Comparison of ENCODE assay signal across 34 cellular contexts in genomic region chr11:1561955-1562354, GRCh38. TPM values are rescaled to one million over a fixed set of nuclear protein-coding genes. Genes with fewer than 3 reads are reported as not detected.
"Had no signal": no experiment of that assay in that cellular context is flagged by ENCODE, and none has a peak within 500 bp of the region (broad histone marks: within the 10 kb centered on the region; RNA-seq: fewer than 3 reads in every experiment).

No MANE protein-coding gene starts in this region.

- H3K27me3 Mint-ChIP-seq: activated CD4-positive, alpha-beta T cell treated with anti-CD3 and anti-CD28 coated beads, Interleukin-2, amount 10 ng/mL, durations not matched to agents 7 days and 5 days; activated CD8-positive, alpha-beta T cell treated with anti-CD3 and anti-CD28 coated beads for 36 hours; activated naive CD4-positive, alpha-beta T cell treated with anti-CD3 and anti-CD28 coated beads, Interleukin-2, amount 50 U/mL, for 24 hours; activated naive CD8-positive, alpha-beta T cell treated with anti-CD3 and anti-CD28 coated beads, Interleukin-2, amount 50 U/mL, for 24 hours; stimulated activated naive CD8-positive, alpha-beta T cell treated with anti-CD3 and anti-CD28 coated beads, Interleukin-15, amount 100 ng/mL, for 72 hours; type B pancreatic cell had no signal

- H3K27me3 ChIP-seq: breast epithelium, esophagus muscularis mucosa, pancreas, vagina had no signal

- H3K9me3 Mint-ChIP-seq: activated CD4-positive, alpha-beta T cell treated with anti-CD3 and anti-CD28 coated beads, Interleukin-2, amount 10 ng/mL, durations not matched to agents 7 days and 5 days; activated CD8-positive, alpha-beta T cell treated with anti-CD3 and anti-CD28 coated beads for 36 hours; activated naive CD4-positive, alpha-beta T cell treated with anti-CD3 and anti-CD28 coated beads, Interleukin-2, amount 50 U/mL, for 24 hours; activated naive CD8-positive, alpha-beta T cell treated with anti-CD3 and anti-CD28 coated beads, Interleukin-2, amount 50 U/mL, for 24 hours; activated T-cell treated with anti-CD3 and anti-CD28 coated beads, Interleukin-2, amount 50 U/mL, for 4 hours; activated T-helper 2 cell treated with anti-CD3 and anti-CD28 coated beads, Interferon-gamma antibody, Interleukin-2, Interleukin-4, amounts not matched to agents 10 μg/mL and 5 μg/mL and 100 μg/mL, durations not matched to agents 14 hours and 24 hours and 36 hours; nephron progenitor cell; stimulated activated effector memory CD8-positive, alpha-beta T cell treated with anti-CD3 and anti-CD28 coated beads, Interleukin-12 subunit alpha, Interleukin-12 subunit beta, amount 100 ng/mL, for 72 hours; stimulated activated naive CD8-positive, alpha-beta T cell treated with anti-CD3 and anti-CD28 coated beads, Interleukin-15, amount 100 ng/mL, for 72 hours; T-helper 1 cell treated with Interleukin-12 subunit alpha and Interleukin-12 subunit beta and Interleukin-4 antibody, amounts not matched to agents 30 μg/mL and 1 μg/mL, for 36 hours; type B pancreatic cell had no signal

- H3K4me1 Mint-ChIP-seq: activated CD4-positive, alpha-beta T cell treated with anti-CD3 and anti-CD28 coated beads, Interleukin-2, amount 10 ng/mL, durations not matched to agents 7 days and 5 days; activated naive CD4-positive, alpha-beta T cell treated with anti-CD3 and anti-CD28 coated beads, Interleukin-2, amount 50 U/mL, for 24 hours; activated naive CD8-positive, alpha-beta T cell treated with anti-CD3 and anti-CD28 coated beads, Interleukin-2, amount 50 U/mL, for 24 hours; nephron progenitor cell; stimulated activated effector memory CD8-positive, alpha-beta T cell treated with anti-CD3 and anti-CD28 coated beads, Interleukin-12 subunit alpha, Interleukin-12 subunit beta, amount 100 ng/mL, for 72 hours; stimulated activated naive CD8-positive, alpha-beta T cell treated with anti-CD3 and anti-CD28 coated beads, Interleukin-15, amount 100 ng/mL, for 72 hours had no signal

- H3K4me3 ChIP-seq: breast epithelium, esophagus muscularis mucosa, left lung, lung, mucosa of descending colon, pancreas, prostate gland, vagina had no signal

- H3K4me3 Mint-ChIP-seq: activated CD4-positive, alpha-beta T cell treated with anti-CD3 and anti-CD28 coated beads, Interleukin-2, amount 10 ng/mL, durations not matched to agents 7 days and 5 days; activated CD8-positive, alpha-beta T cell treated with anti-CD3 and anti-CD28 coated beads for 36 hours; activated naive CD4-positive, alpha-beta T cell treated with anti-CD3 and anti-CD28 coated beads, Interleukin-2, amount 50 U/mL, for 24 hours; activated naive CD8-positive, alpha-beta T cell treated with anti-CD3 and anti-CD28 coated beads, Interleukin-2, amount 50 U/mL, for 24 hours; activated T-cell treated with anti-CD3 and anti-CD28 coated beads, Interleukin-2, amount 50 U/mL, for 4 hours; nephron progenitor cell; stimulated activated effector memory CD8-positive, alpha-beta T cell treated with anti-CD3 and anti-CD28 coated beads, Interleukin-12 subunit alpha, Interleukin-12 subunit beta, amount 100 ng/mL, for 72 hours; stimulated activated naive CD8-positive, alpha-beta T cell treated with anti-CD3 and anti-CD28 coated beads, Interleukin-15, amount 100 ng/mL, for 72 hours; T-helper 1 cell treated with Interleukin-12 subunit alpha and Interleukin-12 subunit beta and Interleukin-4 antibody, amounts not matched to agents 30 μg/mL and 1 μg/mL, for 36 hours; type B pancreatic cell had no signal

- H3K27ac Mint-ChIP-seq: activated CD4-positive, alpha-beta T cell treated with anti-CD3 and anti-CD28 coated beads, Interleukin-2, amount 10 ng/mL, durations not matched to agents 7 days and 5 days; activated CD8-positive, alpha-beta T cell treated with anti-CD3 and anti-CD28 coated beads for 36 hours; activated naive CD4-positive, alpha-beta T cell treated with anti-CD3 and anti-CD28 coated beads, Interleukin-2, amount 50 U/mL, for 24 hours; activated naive CD8-positive, alpha-beta T cell treated with anti-CD3 and anti-CD28 coated beads, Interleukin-2, amount 50 U/mL, for 24 hours; activated T-helper 2 cell treated with anti-CD3 and anti-CD28 coated beads, Interferon-gamma antibody, Interleukin-2, Interleukin-4, amounts not matched to agents 10 μg/mL and 5 μg/mL and 100 μg/mL, durations not matched to agents 14 hours and 24 hours and 36 hours; nephron progenitor cell; stimulated activated effector memory CD8-positive, alpha-beta T cell treated with anti-CD3 and anti-CD28 coated beads, Interleukin-12 subunit alpha, Interleukin-12 subunit beta, amount 100 ng/mL, for 72 hours; stimulated activated naive CD8-positive, alpha-beta T cell treated with anti-CD3 and anti-CD28 coated beads, Interleukin-15, amount 100 ng/mL, for 72 hours; T-helper 1 cell treated with Interleukin-12 subunit alpha and Interleukin-12 subunit beta and Interleukin-4 antibody, amounts not matched to agents 30 μg/mL and 1 μg/mL, for 36 hours; type B pancreatic cell had no signal

- H3K9me3 ChIP-seq: breast epithelium, esophagus muscularis mucosa, left lung, mucosa of descending colon, pancreas, prostate gland, vagina had no signal

- ATAC-seq: activated CD8-positive, alpha-beta T cell treated with anti-CD3 and anti-CD28 coated beads for 36 hours; activated naive CD8-positive, alpha-beta T cell treated with anti-CD3 and anti-CD28 coated beads, Interleukin-2, amount 50 U/mL, for 24 hours; activated T-cell treated with anti-CD3 and anti-CD28 coated beads, Interleukin-2, amount 50 U/mL, for 4 hours; foreskin keratinocyte; left lung; mucosa of descending colon; pancreas; sciatic nerve; stimulated activated effector memory CD8-positive, alpha-beta T cell treated with anti-CD3 and anti-CD28 coated beads, Interleukin-12 subunit alpha, Interleukin-12 subunit beta, amount 100 ng/mL, for 72 hours; stimulated activated naive CD8-positive, alpha-beta T cell treated with anti-CD3 and anti-CD28 coated beads, Interleukin-15, amount 100 ng/mL, for 72 hours had no signal

- H3K36me3 Mint-ChIP-seq: stimulated activated effector memory CD8-positive, alpha-beta T cell treated with anti-CD3 and anti-CD28 coated beads, Interleukin-12 subunit alpha, Interleukin-12 subunit beta, amount 100 ng/mL, for 72 hours; type B pancreatic cell had no signal

- H3K36me3 ChIP-seq: breast epithelium, prostate gland, vagina had no signal

- H3K27ac ChIP-seq: breast epithelium, foreskin keratinocyte, left lung, pancreas, prostate gland, vagina had no signal

- DNase-seq: activated CD4-positive, alpha-beta T cell treated with anti-CD3 and anti-CD28 coated beads, Interleukin-2, amount 10 ng/mL, durations not matched to agents 7 days and 5 days; activated CD4-positive, CD25-positive, alpha-beta regulatory T cell treated with anti-CD3 and anti-CD28 coated beads, Interleukin-2, amount 50 U/mL, for 72 hours; activated CD8-positive, alpha-beta T cell treated with anti-CD3 and anti-CD28 coated beads for 36 hours; activated naive CD8-positive, alpha-beta T cell treated with anti-CD3 and anti-CD28 coated beads, Interleukin-2, amount 50 U/mL, for 24 hours; activated T-cell treated with anti-CD3 and anti-CD28 coated beads, Interleukin-2, amount 50 U/mL, for 4 hours; amygdala; central memory CD4-positive, alpha-beta T cell; foreskin keratinocyte; nephron progenitor cell; retina; small intestine; stimulated activated CD4-positive, alpha-beta T cell treated with anti-CD3 and anti-CD28 coated beads, Interleukin-4, amount 100 ng/mL, for 24 hours; stimulated activated naive CD8-positive, alpha-beta T cell treated with anti-CD3 and anti-CD28 coated beads, Interleukin-15, amount 100 ng/mL, for 72 hours; substantia nigra; SW 1271; T1000 had no signal

RNA-seq across cellular contexts. Expression of gene KRTAP5-1, which starts 23.1 kb away (rescaled TPM):
- total RNA-seq: activated CD4-positive, alpha-beta T cell treated with anti-CD3 and anti-CD28 coated beads, Interleukin-2, amount 10 ng/mL, durations not matched to agents 7 days and 5 days; activated CD8-positive, alpha-beta T cell treated with anti-CD3 and anti-CD28 coated beads for 36 hours; activated T-cell treated with anti-CD3 and anti-CD28 coated beads, Interleukin-2, amount 50 U/mL, for 4 hours; activated T-helper 2 cell treated with anti-CD3 and anti-CD28 coated beads, Interferon-gamma antibody, Interleukin-2, Interleukin-4, amounts not matched to agents 10 μg/mL and 5 μg/mL and 100 μg/mL, durations not matched to agents 14 hours and 24 hours and 36 hours; breast epithelium; esophagus muscularis mucosa; foreskin keratinocyte; glomerular endothelial cell; left lung; lung; mesenteric fat pad; mucosa of descending colon; myocyte; pancreas; prostate gland; sciatic nerve; vagina had no signal
- polyA plus RNA-seq: foreskin keratinocyte, lung, small intestine, thymus had no signal

RNA-seq across cellular contexts. Expression of gene KRTAP5-2, which starts 36.1 kb away (rescaled TPM):
- total RNA-seq: activated CD4-positive, alpha-beta T cell treated with anti-CD3 and anti-CD28 coated beads, Interleukin-2, amount 10 ng/mL, durations not matched to agents 7 days and 5 days; activated CD8-positive, alpha-beta T cell treated with anti-CD3 and anti-CD28 coated beads for 36 hours; activated T-cell treated with anti-CD3 and anti-CD28 coated beads, Interleukin-2, amount 50 U/mL, for 4 hours; activated T-helper 2 cell treated with anti-CD3 and anti-CD28 coated beads, Interferon-gamma antibody, Interleukin-2, Interleukin-4, amounts not matched to agents 10 μg/mL and 5 μg/mL and 100 μg/mL, durations not matched to agents 14 hours and 24 hours and 36 hours; breast epithelium; esophagus muscularis mucosa; foreskin keratinocyte; glomerular endothelial cell; left lung; lung; mesenteric fat pad; mucosa of descending colon; myocyte; pancreas; prostate gland; sciatic nerve; vagina had no signal
- polyA plus RNA-seq: foreskin keratinocyte had no signal

RNA-seq across cellular contexts. Expression of gene KRTAP5-3, which starts 46.3 kb away (rescaled TPM):
- total RNA-seq: activated CD4-positive, alpha-beta T cell treated with anti-CD3 and anti-CD28 coated beads, Interleukin-2, amount 10 ng/mL, durations not matched to agents 7 days and 5 days; activated CD8-positive, alpha-beta T cell treated with anti-CD3 and anti-CD28 coated beads for 36 hours; activated T-cell treated with anti-CD3 and anti-CD28 coated beads, Interleukin-2, amount 50 U/mL, for 4 hours; activated T-helper 2 cell treated with anti-CD3 and anti-CD28 coated beads, Interferon-gamma antibody, Interleukin-2, Interleukin-4, amounts not matched to agents 10 μg/mL and 5 μg/mL and 100 μg/mL, durations not matched to agents 14 hours and 24 hours and 36 hours; breast epithelium; esophagus muscularis mucosa; foreskin keratinocyte; glomerular endothelial cell; left lung; lung; mesenteric fat pad; mucosa of descending colon; myocyte; pancreas; prostate gland; sciatic nerve; vagina had no signal
- polyA plus RNA-seq: foreskin keratinocyte, lung, pancreas, small intestine had no signal

RNA-seq across cellular contexts. Expression of gene KRTAP5-4, which starts 60.0 kb away (rescaled TPM):
- total RNA-seq: activated CD4-positive, alpha-beta T cell treated with anti-CD3 and anti-CD28 coated beads, Interleukin-2, amount 10 ng/mL, durations not matched to agents 7 days and 5 days; activated CD8-positive, alpha-beta T cell treated with anti-CD3 and anti-CD28 coated beads for 36 hours; activated T-cell treated with anti-CD3 and anti-CD28 coated beads, Interleukin-2, amount 50 U/mL, for 4 hours; activated T-helper 2 cell treated with anti-CD3 and anti-CD28 coated beads, Interferon-gamma antibody, Interleukin-2, Interleukin-4, amounts not matched to agents 10 μg/mL and 5 μg/mL and 100 μg/mL, durations not matched to agents 14 hours and 24 hours and 36 hours; breast epithelium; esophagus muscularis mucosa; foreskin keratinocyte; glomerular endothelial cell; left lung; lung; mesenteric fat pad; mucosa of descending colon; myocyte; pancreas; prostate gland; sciatic nerve; vagina had no signal
- polyA plus RNA-seq: foreskin keratinocyte, lung, pancreas, small intestine, thymus had no signal
